21 cellular contexts compared by ENCODE assay signal in the genomic region with DNA sequence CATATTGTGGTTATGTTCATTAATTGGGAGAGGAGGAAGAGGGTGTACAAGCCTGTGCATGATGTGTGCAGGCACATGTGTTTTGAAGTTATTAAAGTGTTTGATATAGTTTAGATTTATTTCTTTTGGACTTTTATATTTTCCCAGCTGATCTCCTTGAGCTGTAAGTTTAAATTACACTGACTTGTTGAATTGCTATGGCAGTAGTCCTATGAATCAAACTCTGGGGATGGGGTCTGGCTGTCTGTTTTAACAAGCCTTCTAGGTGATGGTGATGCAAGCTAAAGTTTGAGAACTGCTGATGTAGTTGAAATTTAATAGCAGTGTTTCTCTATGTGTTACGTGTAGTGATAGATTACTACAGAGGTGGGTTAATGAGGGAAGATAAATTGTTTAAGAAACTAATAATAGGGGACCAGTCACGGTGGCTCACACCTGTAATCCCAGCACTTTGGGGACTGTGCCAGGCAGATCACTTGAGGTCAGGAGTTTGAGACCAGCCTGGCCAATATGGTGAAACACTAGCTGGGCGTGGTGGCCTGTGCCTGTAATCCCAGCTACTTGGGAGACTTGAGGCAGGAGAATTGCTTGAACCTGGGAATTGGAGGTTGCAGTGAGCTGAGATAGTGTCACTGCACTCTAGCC. TPM values are rescaled to one million over a fixed set of nuclear protein-coding genes. Genes with fewer than 3 reads are reported as not detected.
DNase-seq lines count a peak whose midpoint lies in the region; ATAC-seq, FAIRE-seq and TF ChIP-seq lines count a peak whose summit lies in the region.
"Had no signal": no experiment of that assay in that cellular context is flagged by ENCODE, and none has a peak within 500 bp of the region (broad histone marks: within the 10 kb centered on the region; RNA-seq: fewer than 3 reads in every experiment).

No MANE protein-coding gene starts in this region.

- no TSS peak for BruUV-seq in HepG2 (replicated peaks; lab: Mats Ljungman, UMichigan)

- TF ChIP-seq RAD21 in HepG2 (CRISPR knock-in tag; IDR thresholded peaks at IDR 0.05) = no peak

- H4K20me1 ChIP-seq in HepG2 (ENCODE audit: insufficient read depth, low read length) = peaks cover 60% of the 10 kb centered on the region

- peak overlapping the region; percentile 17 to 88 (median 29) for H3K4me3 Mint-ChIP-seq in T-cell
- peak overlapping the region in 1 of 2 donors; percentile 1 for H3K4me3 Mint-ChIP-seq in stimulated activated naive B cell treated with anti-CD40 and anti-IgM and Interleukin-4, amounts not matched to agents 10 μg/mL and 1 μg/mL and 100 μg/mL, for 72 hours
- H3K4me3 Mint-ChIP-seq: GM23338; T-helper 1 cell treated with Interleukin-12 subunit alpha and Interleukin-12 subunit beta and Interleukin-4 antibody, amounts not matched to agents 30 μg/mL and 1 μg/mL, for 36 hours had no signal

- H3K4me1 ChIP-seq in HepG2 (ENCODE audit: insufficient read depth, low read length) (peaks cover 32% of the 10 kb centered on the region), right lobe of liver (peaks cover 0 to 27% (median 4%) of the 10 kb centered on the region in 4 donors)

- H3K36me3 ChIP-seq in HepG2 (replicated peaks in 1 of 2; ENCODE audit: control insufficient read depth in 1 of 2, insufficient read depth in 2 of 2, low read length in 2 of 2) = peaks cover 0 to 27% of the 10 kb centered on the region in 2 experiments; a peak in 3 of 5 replicates
- peaks cover 0 to 6% (median 0%) of the 10 kb centered on the region in 4 donors for H3K36me3 ChIP-seq in right lobe of liver
- H3K36me3 ChIP-seq: vagina had no signal

- ATAC-seq in HepG2 (no peak), right lobe of liver (no peak), T-cell (replicated peaks in 1 of 4) (no peak), GM21723 (IDR thresholded peaks at IDR 0.05; ENCODE audit: unreplicated experiment) (no peak)
- no peak for ATAC-seq in stimulated activated naive B cell treated with anti-CD40 and anti-IgM and Interleukin-4, amounts not matched to agents 10 μg/mL and 1 μg/mL and 100 μg/mL, for 72 hours (replicated peaks)
- ATAC-seq: GM23338 had no signal

- TF ChIP-seq CTCF in HepG2 (CRISPR knock-in tag; IDR thresholded peaks at IDR 0.05) = no peak
- no peak for TF ChIP-seq CTCF in right lobe of liver (IDR thresholded peaks at IDR 0.05)
- TF ChIP-seq CTCF in fibroblast of villous mesenchyme (IDR thresholded peaks at IDR 0.05; ENCODE audit: insufficient read depth, low read depth, low read length) = no peak

- peaks cover 86 to 92% (median 90%) of the 10 kb centered on the region in 3 donors for H3K4me1 Mint-ChIP-seq in T-cell
- H3K4me1 Mint-ChIP-seq in stimulated activated naive B cell treated with anti-CD40 and anti-IgM and Interleukin-4, amounts not matched to agents 10 μg/mL and 1 μg/mL and 100 μg/mL, for 72 hours = peaks cover 30 to 58% of the 10 kb centered on the region in 2 donors

- H3K27me3 Mint-ChIP-seq in T-cell = no peaks in the 10 kb centered on the region
- no peaks in the 10 kb centered on the region for H3K27me3 Mint-ChIP-seq in stimulated activated naive B cell treated with anti-CD40 and anti-IgM and Interleukin-4, amounts not matched to agents 10 μg/mL and 1 μg/mL and 100 μg/mL, for 72 hours

- DNase-seq in HepG2 (ENCODE audit: low spot score) (no peak), right lobe of liver (no peak), T-cell (no peak), fibroblast of villous mesenchyme (ENCODE audit: low read depth) (peak; percentile 49), OCI-M1 (lab: John Stamatoyannopoulos, UW) (no peak), KBM-7 (no peak)
- no peak for DNase-seq in stimulated activated naive B cell treated with anti-CD40 and anti-IgM and Interleukin-4, amounts not matched to agents 10 μg/mL and 1 μg/mL and 100 μg/mL, for 72 hours
- DNase-seq: activated gamma-delta T cell, EL, foreskin fibroblast, midbrain, NCI-H187, NCI-H446 treated with DMSO at 0.1 percent for 48 hours, SIG-M5, WERI-Rb-1 had no signal

- H3K9me3 ChIP-seq in HepG2 (ENCODE audit: low read length) = no peaks in the 10 kb centered on the region
- H3K9me3 ChIP-seq in right lobe of liver = no peaks in the 10 kb centered on the region
- H3K9me3 ChIP-seq: vagina had no signal

- FAIRE-seq in HepG2 (lab: Jason Lieb, UNC) = no peak
- FAIRE-seq: endothelial cell of umbilical vein had no signal

- peaks cover 96% of the 10 kb centered on the region for H3K79me2 ChIP-seq in HepG2 (ENCODE audit: insufficient read depth, low read length)

- TF ChIP-seq POLR2A in HepG2 (IDR thresholded peaks at IDR 0.05; ENCODE audit: insufficient read depth in 1 of 2, low read depth in 2 of 2, low read length in 2 of 2) = no peak
- no peak for TF ChIP-seq POLR2A in right lobe of liver (IDR thresholded peaks at IDR 0.05)

- TF ChIP-seq EP300 in HepG2 (IDR thresholded peaks at IDR 0.05; ENCODE audit: low read depth in 2 of 2, low read length in 2 of 2) = no peak
- TF ChIP-seq EP300 in HepG2 (CRISPR knock-in tag; IDR thresholded peaks at IDR 0.05; ENCODE audit: borderline replicate concordance) = no peak

- peak overlapping the region; percentile 2 to 25 for H3K27ac Mint-ChIP-seq in T-cell
- H3K27ac Mint-ChIP-seq in stimulated activated naive B cell treated with anti-CD40 and anti-IgM and Interleukin-4, amounts not matched to agents 10 μg/mL and 1 μg/mL and 100 μg/mL, for 72 hours = peak overlapping the region; percentile 71
- H3K27ac Mint-ChIP-seq: GM23338; T-helper 1 cell treated with Interleukin-12 subunit alpha and Interleukin-12 subunit beta and Interleukin-4 antibody, amounts not matched to agents 30 μg/mL and 1 μg/mL, for 36 hours had no signal

- no peak overlapping the region for H3K4me2 ChIP-seq in HepG2 (ENCODE audit: low read depth, low read length)
- H3K4me2 ChIP-seq: GM23338 had no signal

- intact Hi-C loops in HepG2 (cut with micrococcal nuclease; ENCODE audit: unreplicated experiment) (no loop called here), right lobe of liver (cut with DNase I) (no loop called here)

- H2AFZ ChIP-seq in HepG2 (ENCODE audit: low read length) = no peak overlapping the region
- H2AFZ ChIP-seq: GM23338 had no signal

- H3K9me3 Mint-ChIP-seq in T-cell = no peaks in the 10 kb centered on the region
- no peaks in the 10 kb centered on the region for H3K9me3 Mint-ChIP-seq in stimulated activated naive B cell treated with anti-CD40 and anti-IgM and Interleukin-4, amounts not matched to agents 10 μg/mL and 1 μg/mL and 100 μg/mL, for 72 hours
- H3K9me3 Mint-ChIP-seq: GM23338; T-helper 1 cell treated with Interleukin-12 subunit alpha and Interleukin-12 subunit beta and Interleukin-4 antibody, amounts not matched to agents 30 μg/mL and 1 μg/mL, for 36 hours had no signal

- 91% methylated on average over 3 of the region's 3 CpGs for WGBS in HepG2 (ENCODE audit: low lambda C conversion rate)
- WGBS in right lobe of liver (ENCODE audit: insufficient coverage, low coverage, low lambda C conversion rate, missing lambda C conversion rate) = 48% methylated on average over 3 of the region's 3 CpGs

- POLR2A ChIA-PET in HepG2 (lab: Yijun Ruan, JAX) = no interaction called here
- POLR2A ChIA-PET in T-cell (lab: Charles Lee) = interaction anchor here (0.6 to 1.6 kb wide), 5 partner anchors 11 to 1148 kb away, joined by 3 to 6 read pairs (median 4); no protein-coding TSS in a partner anchor

- in situ Hi-C loops in HepG2 (cut with HindIII; ENCODE audit: extremely low pct_ligation_motif_present, low pct_unique_long_range_greater_than_20kb) (no loop called here), KBM-7 (cut with MboI; ENCODE audit: low pct_unique_long_range_greater_than_20kb, low sequenced_read_pairs) (no loop called here)

- CTCF ChIA-PET in HepG2 (lab: Yijun Ruan, JAX; ENCODE audit: low intra/inter-chr PET ratio, low total read pairs) = no interaction called here
- CTCF ChIA-PET in T-cell (lab: Charles Lee) = interaction anchor here (0.6 to 1.4 kb wide), 3 partner anchors 10 to 206 kb away, joined by 3 to 4 read pairs (median 3); no protein-coding TSS in a partner anchor

- H3K27ac ChIP-seq in HepG2 (ENCODE audit: extremely low read length, insufficient read depth, low read length) (no peak overlapping the region), right lobe of liver (no peak overlapping the region)
- H3K27ac ChIP-seq: coronary artery, vagina, WERI-Rb-1 had no signal

- H3K27me3 ChIP-seq in HepG2 (ENCODE audit: control insufficient read depth in 1 of 2, insufficient read depth in 2 of 2, low read length in 2 of 2) = no peaks in the 10 kb centered on the region
- H3K27me3 ChIP-seq in right lobe of liver = no peaks in the 10 kb centered on the region
- H3K27me3 ChIP-seq: vagina had no signal

- H3K4me3 ChIP-seq in HepG2 (replicated peaks in 1 of 3; ENCODE audit: insufficient read depth in 1 of 3, low read depth in 2 of 3, low read length in 3 of 3) (no peak overlapping the region), right lobe of liver (no peak overlapping the region), fibroblast of villous mesenchyme (ENCODE audit: low read depth, low read length) (no peak overlapping the region)
- H3K4me3 ChIP-seq: coronary artery, GM23338, vagina had no signal

- peaks cover 35% of the 10 kb centered on the region for H3K36me3 Mint-ChIP-seq in T-cell
- H3K36me3 Mint-ChIP-seq in stimulated activated naive B cell treated with anti-CD40 and anti-IgM and Interleukin-4, amounts not matched to agents 10 μg/mL and 1 μg/mL and 100 μg/mL, for 72 hours = peaks cover 24 to 41% of the 10 kb centered on the region in 2 donors

- no peak overlapping the region for H3K9ac ChIP-seq in HepG2 (ENCODE audit: insufficient read depth, low read depth, low read length)

RNA-seq across cellular contexts. Expression of gene ARIH1, which starts 7.0 kb away (rescaled TPM):
- total RNA-seq in HepG2 (2016; rRNA removed; fragmentation: Illumina TruSeq; extraction: Trizol) = 59.8 and 86.6 TPM in 2 replicates
- total RNA-seq in HepG2 (2016; cell fraction: cytosol; rRNA removed; fragmentation: Illumina TruSeq; extraction: Trizol; ENCODE audit: low read depth) = 14.0 and 16.1 TPM in 2 replicates
- total RNA-seq in HepG2 (2016; cell fraction: insoluble cytoplasmic fraction; rRNA removed; fragmentation: Illumina TruSeq; extraction: Trizol) = 61.7 and 80.6 TPM in 2 replicates
- total RNA-seq in HepG2 (2016; cell fraction: membrane; rRNA removed; fragmentation: Illumina TruSeq; extraction: Trizol) = 28.0 and 28.9 TPM in 2 replicates
- 56.2 and 63.4 TPM in 2 replicates for total RNA-seq in HepG2 (2016; cell fraction: nucleus; rRNA removed; fragmentation: Illumina TruSeq; extraction: Trizol)
- polyA plus RNA-seq in HepG2 (2011; rRNA removed) = 38.8 TPM in 2 replicates
- 12.6 and 18.8 TPM in 2 replicates for polyA plus RNA-seq in HepG2 (2011; cell fraction: cytosol; rRNA removed)
- polyA plus RNA-seq in HepG2 (2011; cell fraction: nucleus; rRNA removed) = 31.9 and 33.5 TPM in 2 replicates
- polyA plus RNA-seq in HepG2 (2012) = 43.8 and 62.8 TPM in 2 replicates
- 3.8 TPM in 2 replicates for polyA plus RNA-seq in HepG2 (2016; cell fraction: cytosol; fragmentation: Illumina TruSeq; extraction: Trizol; ENCODE audit: low read depth)
- polyA plus RNA-seq in HepG2 (2016; cell fraction: insoluble cytoplasmic fraction; fragmentation: Illumina TruSeq; extraction: Trizol; ENCODE audit: low read depth) = 62.5 and 68.7 TPM in 2 replicates
- polyA plus RNA-seq in HepG2 (2016; cell fraction: membrane; fragmentation: Illumina TruSeq; extraction: Trizol; ENCODE audit: low read depth) = 11.2 and 12.2 TPM in 2 replicates
- 72.1 and 79.2 TPM in 2 replicates for polyA plus RNA-seq in HepG2 (2016; cell fraction: nucleus; fragmentation: Illumina TruSeq; extraction: Trizol; ENCODE audit: insufficient read depth, low read depth)
- 85.1 and 129 TPM in 2 replicates for polyA minus RNA-seq in HepG2 (2011; rRNA and poly(A)+ RNA removed; ENCODE audit: low replicate concordance)
- 56.6 and 72.9 TPM in 2 replicates for polyA minus RNA-seq in HepG2 (2011; cell fraction: cytosol; rRNA and poly(A)+ RNA removed)
- 81.6 and 98.1 TPM in 2 replicates for polyA minus RNA-seq in HepG2 (2011; cell fraction: nucleus; rRNA and poly(A)+ RNA removed)
- 10 to 100 TPM; 19.3 to 84.7 (median 69.9) TPM for total RNA-seq in right lobe of liver
- total RNA-seq in T-cell = 100 to 1,000 TPM; 163 to 207 (median 178) TPM
- total RNA-seq in fibroblast of villous mesenchyme = 21.3 and 37.6 TPM in 2 replicates
